In genomic region chr13:30107536-30108136, GRCh38 we compare ENCODE assay signal across 12 cellular contexts.
DNase-seq lines count a peak whose midpoint lies in the region; ATAC-seq and TF ChIP-seq lines count a peak whose summit lies in the region.
"Had no signal": no experiment of that assay in that cellular context is flagged by ENCODE, and none has a peak within 500 bp of the region (broad histone marks: within the 10 kb centered on the region; RNA-seq: fewer than 3 reads in every experiment).

No MANE protein-coding gene starts in this region.

- no peak overlapping the region for H3K9ac ChIP-seq in SK-N-SH

- CTCF ChIA-PET in MCF 10A (lab: Yijun Ruan, JAX) = interaction anchor here (0.6 to 10.1 kb wide), 3 partner anchors 12 to 263 kb away, joined by 3 to 230 read pairs (median 4); partner anchors contain the start of gene UBL3
- CTCF ChIA-PET in SK-N-SH (lab: Yijun Ruan, JAX) = interaction anchor here (1.0 kb wide), 1 partner anchor 25 kb away, joined by 3 read pairs; no protein-coding TSS in a partner anchor

- H3K27ac Mint-ChIP-seq in MCF 10A (ENCODE audit: low read depth, unreplicated experiment) (no peak overlapping the region), type B pancreatic cell (peak overlapping the region; percentile 30)
- H3K27ac Mint-ChIP-seq in activated T-helper 17 cell treated with anti-CD3 and anti-CD28 coated beads, Interleukin-2, amount 50 U/mL, for 72 hours = no peak overlapping the region

- H4K20me1 ChIP-seq in SK-N-SH (ENCODE audit: insufficient read depth) = no peaks in the 10 kb centered on the region

- peak overlapping the region; percentile 50; the same call in 1 of the 2 replicates for H2AFZ ChIP-seq in SK-N-SH (ENCODE audit: low read depth)

- TF ChIP-seq RAD21 in SK-N-SH (IDR thresholded peaks at IDR 0.05; ENCODE audit: low read length) = no peak

- no peak overlapping the region for H3K4me2 ChIP-seq in SK-N-SH

- TF ChIP-seq CTCF in MCF 10A (IDR thresholded peaks at IDR 0.05; ENCODE audit: unreplicated experiment) (no peak), breast epithelium (IDR thresholded peaks at IDR 0.05) (no peak), SK-N-SH (IDR thresholded peaks at IDR 0.05) (no peak), type B pancreatic cell (conservative IDR thresholded peaks at IDR 0.05) (no peak)

- POLR2A ChIA-PET in MCF 10A (lab: Yijun Ruan, JAX) = interaction anchor here (0.8 to 10.1 kb wide), 3 partner anchors 202 to 262 kb away, joined by 3 to 264 read pairs (median 3); partner anchors contain the start of gene UBL3
- POLR2A ChIA-PET in SK-N-SH (lab: Yijun Ruan, JAX) = interaction anchor here (0.6 kb wide), 1 partner anchor 257 kb away, joined by 3 read pairs; the partner anchor contains the start of gene UBL3

- H3K9me2 ChIP-seq in SK-N-SH = no peaks in the 10 kb centered on the region

- H3K4me1 Mint-ChIP-seq in MCF 10A (ENCODE audit: insufficient read depth, unreplicated experiment) = peaks cover 23% of the 10 kb centered on the region
- H3K4me1 Mint-ChIP-seq in type B pancreatic cell (ENCODE audit: unreplicated experiment) = peaks cover 38% of the 10 kb centered on the region
- H3K4me1 Mint-ChIP-seq in activated T-helper 17 cell treated with anti-CD3 and anti-CD28 coated beads, Interleukin-2, amount 50 U/mL, for 72 hours = peaks cover 2% of the 10 kb centered on the region

- H3K9me3 ChIP-seq in breast epithelium = no peaks in the 10 kb centered on the region
- no peaks in the 10 kb centered on the region for H3K9me3 ChIP-seq in SK-N-SH
- H3K9me3 ChIP-seq: gastrocnemius medialis had no signal

- no peak for TF ChIP-seq POLR2A in breast epithelium (IDR thresholded peaks at IDR 0.05)

- H3K4me1 ChIP-seq in breast epithelium (peaks cover 0 to 2% of the 10 kb centered on the region in 2 donors), SK-N-SH (ENCODE audit: control insufficient read depth in 1 of 2, insufficient read depth in 2 of 2, low read depth in 1 of 2, low read length in 1 of 2) (peaks cover 0 to 17% of the 10 kb centered on the region in 2 experiments; a peak in 2 of 4 replicates)
- H3K4me1 ChIP-seq: gastrocnemius medialis had no signal

- H3K27me3 Mint-ChIP-seq in MCF 10A (ENCODE audit: insufficient read depth, unreplicated experiment) (no peaks in the 10 kb centered on the region), type B pancreatic cell (peaks cover 2% of the 10 kb centered on the region)
- peaks cover 4% of the 10 kb centered on the region for H3K27me3 Mint-ChIP-seq in activated T-helper 17 cell treated with anti-CD3 and anti-CD28 coated beads, Interleukin-2, amount 50 U/mL, for 72 hours

- DNase-seq in MCF 10A (ENCODE audit: unreplicated experiment) = peak; percentile 13
- DNase-seq in breast epithelium (ENCODE audit: low spot score in 2 of 2) = no peak
- DNase-seq in SK-N-SH = no peak
- DNase-seq in hepatic stellate cell (ENCODE audit: low spot score) = peak; percentile 49
- no peak for DNase-seq in type B pancreatic cell (ENCODE audit: extremely low spot score, unreplicated experiment)
- no peak for DNase-seq in activated effector memory CD4-positive, alpha-beta T cell treated with anti-CD3 and anti-CD28 coated beads, Interleukin-2, amount 50 U/mL, for 16 hours
- no peak for DNase-seq in ureter (ENCODE audit: low spot score)
- DNase-seq: activated CD4-positive, alpha-beta T cell treated with anti-CD3 and anti-CD28 coated beads for 4 hours; activated naive CD4-positive, alpha-beta T cell; gastrocnemius medialis; NCI-H446 treated with DMSO at 0.1 percent for 48 hours had no signal

- H3K9me3 Mint-ChIP-seq in MCF 10A (ENCODE audit: unreplicated experiment) (no peaks in the 10 kb centered on the region), type B pancreatic cell (no peaks in the 10 kb centered on the region)
- no peaks in the 10 kb centered on the region for H3K9me3 Mint-ChIP-seq in activated T-helper 17 cell treated with anti-CD3 and anti-CD28 coated beads, Interleukin-2, amount 50 U/mL, for 72 hours

- intact Hi-C loops in MCF 10A (cut with micrococcal nuclease) = no loop called here
- intact Hi-C loops in breast epithelium (cut with DNase I; ENCODE audit: low total_unique reads) = no loop called here

- WGBS in SK-N-SH (ENCODE audit: low lambda C conversion rate) = 69% methylated on average over 13 of the region's 13 CpGs

- no peaks in the 10 kb centered on the region for H3K79me2 ChIP-seq in SK-N-SH (ENCODE audit: insufficient read depth)

- BruUV-seq in MCF 10A (replicated peaks; lab: Mats Ljungman, UMichigan) = no TSS peak

- H3K27me3 ChIP-seq in breast epithelium = no peaks in the 10 kb centered on the region
- H3K27me3 ChIP-seq in SK-N-SH (ENCODE audit: insufficient read depth) = no peaks in the 10 kb centered on the region
- H3K27me3 ChIP-seq: gastrocnemius medialis had no signal

- no peak for ATAC-seq in activated T-helper 17 cell treated with anti-CD3 and anti-CD28 coated beads, Interleukin-2, amount 50 U/mL, for 72 hours (replicated peaks)
- ATAC-seq: gastrocnemius medialis had no signal

- H3K4me3 ChIP-seq in breast epithelium = no peak overlapping the region
- H3K4me3 ChIP-seq in SK-N-SH (ENCODE audit: low read depth in 2 of 2, low read length in 1 of 2) = no peak overlapping the region
- H3K4me3 ChIP-seq: gastrocnemius medialis had no signal

- H3K4me3 Mint-ChIP-seq in MCF 10A (ENCODE audit: unreplicated experiment) = no peak overlapping the region
- H3K4me3 Mint-ChIP-seq in type B pancreatic cell = no peak overlapping the region
- H3K4me3 Mint-ChIP-seq in activated T-helper 17 cell treated with anti-CD3 and anti-CD28 coated beads, Interleukin-2, amount 50 U/mL, for 72 hours = no peak overlapping the region

- H3F3A ChIP-seq in SK-N-SH (replicated peaks; ENCODE audit: insufficient read depth) = no peaks in the 10 kb centered on the region

- no peak for TF ChIP-seq EP300 in SK-N-SH (IDR thresholded peaks at IDR 0.05; ENCODE audit: borderline replicate concordance in 1 of 2, low read depth in 1 of 2, low read length in 1 of 2)

- no peaks in the 10 kb centered on the region for H3K36me3 ChIP-seq in breast epithelium
- H3K36me3 ChIP-seq in SK-N-SH (replicated peaks in 1 of 2; ENCODE audit: control insufficient read depth in 1 of 2, insufficient read depth in 2 of 2, low read length in 1 of 2) = no peaks in the 10 kb centered on the region
- H3K36me3 ChIP-seq: gastrocnemius medialis had no signal

- H3K36me3 Mint-ChIP-seq in MCF 10A (ENCODE audit: insufficient read depth, unreplicated experiment) (peaks cover 5% of the 10 kb centered on the region), type B pancreatic cell (no peaks in the 10 kb centered on the region)
- no peaks in the 10 kb centered on the region for H3K36me3 Mint-ChIP-seq in activated T-helper 17 cell treated with anti-CD3 and anti-CD28 coated beads, Interleukin-2, amount 50 U/mL, for 72 hours (ENCODE audit: low read depth)

- H3K27ac ChIP-seq in breast epithelium = no peak overlapping the region
- H3K27ac ChIP-seq in SK-N-SH (ENCODE audit: low read depth in 2 of 2, low read length in 1 of 2) = no peak overlapping the region
- H3K27ac ChIP-seq: gastrocnemius medialis had no signal

TF ChIP-seq in SK-N-SH, 30 proteins besides CTCF, POLR2A, EP300 and RAD21:
- TF ChIP-seq JUND (IDR thresholded peaks at IDR 0.05) (peak; percentile 35; the same call in 1 of the 2 replicates), CHD2 (IDR thresholded peaks at IDR 0.05; ENCODE audit: low read length, partially characterized antibody) (no peak), MAX (IDR thresholded peaks at IDR 0.05; ENCODE audit: low read depth) (0 out of 2 replicates have a peak, but pooled peaks have one; percentile 32), POLR2AphosphoS5 (IDR thresholded peaks at IDR 0.05; ENCODE audit: low read depth, low read length) (no peak), FOSL2 (IDR thresholded peaks at IDR 0.05; ENCODE audit: borderline replicate concordance, low read depth) (peak; percentile 31; the same call in 1 of the 2 replicates), PBX3 (IDR thresholded peaks at IDR 0.05) (peak; percentile 50), TCF12 (IDR thresholded peaks at IDR 0.05) (peak; percentile 46; the same call in 1 of the 2 replicates), GABPA (IDR thresholded peaks at IDR 0.05; ENCODE audit: low read depth) (no peak)

Comparison
In these comparisons a context has a peak if more than half of its experiments do, and no peak if none do; other contexts are left out.
1. DNase-seq: peak in MCF 10A (single experiment) and hepatic stellate cell (single experiment); none in breast epithelium (0 of 2), SK-N-SH (single experiment), type B pancreatic cell (single experiment), activated effector memory CD4-positive, alpha-beta T cell treated with anti-CD3 and anti-CD28 coated beads, Interleukin-2, amount 50 U/mL, for 16 hours (single experiment) and ureter (single experiment).